Comparison of ENCODE assay signal across 1 cellular context in the genomic region with DNA sequence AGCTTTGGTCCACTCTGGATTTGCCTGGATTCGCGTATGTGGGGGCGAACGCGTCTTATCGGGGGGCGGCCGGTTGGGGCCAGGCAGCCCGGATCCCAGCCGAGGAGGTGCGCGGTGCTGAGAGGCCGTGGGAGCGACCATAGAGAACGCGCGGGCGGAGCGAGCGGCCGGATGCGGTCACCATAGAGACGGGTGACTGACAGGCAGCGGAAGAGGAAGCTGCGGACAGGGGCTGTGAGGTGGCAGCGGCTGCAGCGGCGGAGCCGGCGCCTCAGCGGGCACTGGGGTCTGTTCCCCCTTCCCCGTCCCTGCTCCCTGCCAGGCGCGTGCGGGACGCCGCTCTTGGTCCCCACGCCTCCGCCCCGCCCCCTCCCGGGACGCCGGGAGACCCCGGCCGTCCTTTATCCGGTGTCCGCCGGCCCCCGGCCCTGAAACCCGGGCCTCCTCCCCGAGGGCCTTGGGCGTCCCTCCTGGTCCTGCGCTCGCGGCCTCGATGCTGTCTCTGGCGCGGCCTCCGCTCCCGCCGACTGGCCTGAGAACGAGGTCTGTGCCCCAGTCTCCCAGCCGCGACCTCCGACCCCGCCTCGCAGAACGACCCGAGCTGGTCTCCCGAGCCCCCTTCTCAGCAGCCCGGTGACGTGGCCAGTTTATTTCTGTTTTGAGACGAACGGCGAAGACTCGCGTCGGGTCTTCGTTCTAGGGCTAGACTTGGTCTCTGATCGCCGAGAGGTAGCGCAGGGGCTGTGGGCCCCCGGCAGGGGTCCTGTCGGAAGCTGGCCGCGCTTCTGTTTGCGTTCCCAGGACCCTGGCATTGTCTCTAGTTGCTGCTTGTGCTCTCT.
TF ChIP-seq lines count a peak whose summit lies in the region.

A gene with protein sequence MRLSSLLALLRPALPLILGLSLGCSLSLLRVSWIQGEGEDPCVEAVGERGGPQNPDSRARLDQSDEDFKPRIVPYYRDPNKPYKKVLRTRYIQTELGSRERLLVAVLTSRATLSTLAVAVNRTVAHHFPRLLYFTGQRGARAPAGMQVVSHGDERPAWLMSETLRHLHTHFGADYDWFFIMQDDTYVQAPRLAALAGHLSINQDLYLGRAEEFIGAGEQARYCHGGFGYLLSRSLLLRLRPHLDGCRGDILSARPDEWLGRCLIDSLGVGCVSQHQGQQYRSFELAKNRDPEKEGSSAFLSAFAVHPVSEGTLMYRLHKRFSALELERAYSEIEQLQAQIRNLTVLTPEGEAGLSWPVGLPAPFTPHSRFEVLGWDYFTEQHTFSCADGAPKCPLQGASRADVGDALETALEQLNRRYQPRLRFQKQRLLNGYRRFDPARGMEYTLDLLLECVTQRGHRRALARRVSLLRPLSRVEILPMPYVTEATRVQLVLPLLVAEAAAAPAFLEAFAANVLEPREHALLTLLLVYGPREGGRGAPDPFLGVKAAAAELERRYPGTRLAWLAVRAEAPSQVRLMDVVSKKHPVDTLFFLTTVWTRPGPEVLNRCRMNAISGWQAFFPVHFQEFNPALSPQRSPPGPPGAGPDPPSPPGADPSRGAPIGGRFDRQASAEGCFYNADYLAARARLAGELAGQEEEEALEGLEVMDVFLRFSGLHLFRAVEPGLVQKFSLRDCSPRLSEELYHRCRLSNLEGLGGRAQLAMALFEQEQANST (plus strand): TSS at position 212 of the 839 bp plus-strand sequence. CDS start 1,529 bp downstream, outside the sequence.

TF ChIP-seq in GM12878, 131 proteins besides CTCF, POLR2A, EP300 and RAD21 (continued from another document):
- TF ChIP-seq, protein P1, sequence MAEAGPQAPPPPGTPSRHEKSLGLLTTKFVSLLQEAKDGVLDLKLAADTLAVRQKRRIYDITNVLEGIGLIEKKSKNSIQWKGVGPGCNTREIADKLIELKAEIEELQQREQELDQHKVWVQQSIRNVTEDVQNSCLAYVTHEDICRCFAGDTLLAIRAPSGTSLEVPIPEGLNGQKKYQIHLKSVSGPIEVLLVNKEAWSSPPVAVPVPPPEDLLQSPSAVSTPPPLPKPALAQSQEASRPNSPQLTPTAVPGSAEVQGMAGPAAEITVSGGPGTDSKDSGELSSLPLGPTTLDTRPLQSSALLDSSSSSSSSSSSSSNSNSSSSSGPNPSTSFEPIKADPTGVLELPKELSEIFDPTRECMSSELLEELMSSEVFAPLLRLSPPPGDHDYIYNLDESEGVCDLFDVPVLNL (IDR thresholded peaks at IDR 0.05; ENCODE audit: low read depth, low read length) = no peak
- TF ChIP-seq EGR1 (IDR thresholded peaks at IDR 0.05; ENCODE audit: borderline replicate concordance in 1 of 2, low read depth in 2 of 2, low read length in 2 of 2) (peak in 1 of 2 experiments; percentile 68; a peak in 1 of 3 replicates), YBX1 (IDR thresholded peaks at IDR 0.05) (no peak), KLF5 (IDR thresholded peaks at IDR 0.05; ENCODE audit: partially characterized antibody) (no peak), PAX5 (IDR thresholded peaks at IDR 0.05; ENCODE audit: borderline replicate concordance, low read depth, low read length) (0 out of 2 replicates have a peak, but pooled peaks have one; percentile 36), IKZF1 (conservative IDR thresholded peaks at IDR 0.05) (peak; percentile 82), LARP7 (IDR thresholded peaks at IDR 0.05) (peak; percentile 32; the same call in 1 of the 2 replicates), BACH1 (IDR thresholded peaks at IDR 0.05; ENCODE audit: borderline replicate concordance) (peak; percentile 68)
- TF ChIP-seq, protein P2, sequence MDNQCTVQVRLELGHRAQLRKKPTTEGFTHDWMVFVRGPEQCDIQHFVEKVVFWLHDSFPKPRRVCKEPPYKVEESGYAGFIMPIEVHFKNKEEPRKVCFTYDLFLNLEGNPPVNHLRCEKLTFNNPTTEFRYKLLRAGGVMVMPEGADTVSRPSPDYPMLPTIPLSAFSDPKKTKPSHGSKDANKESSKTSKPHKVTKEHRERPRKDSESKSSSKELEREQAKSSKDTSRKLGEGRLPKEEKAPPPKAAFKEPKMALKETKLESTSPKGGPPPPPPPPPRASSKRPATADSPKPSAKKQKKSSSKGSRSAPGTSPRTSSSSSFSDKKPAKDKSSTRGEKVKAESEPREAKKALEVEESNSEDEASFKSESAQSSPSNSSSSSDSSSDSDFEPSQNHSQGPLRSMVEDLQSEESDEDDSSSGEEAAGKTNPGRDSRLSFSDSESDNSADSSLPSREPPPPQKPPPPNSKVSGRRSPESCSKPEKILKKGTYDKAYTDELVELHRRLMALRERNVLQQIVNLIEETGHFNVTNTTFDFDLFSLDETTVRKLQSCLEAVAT (IDR thresholded peaks at IDR 0.05) = 0 out of 2 replicates have a peak, but pooled peaks have one; percentile 22
- TF ChIP-seq, protein P3, sequence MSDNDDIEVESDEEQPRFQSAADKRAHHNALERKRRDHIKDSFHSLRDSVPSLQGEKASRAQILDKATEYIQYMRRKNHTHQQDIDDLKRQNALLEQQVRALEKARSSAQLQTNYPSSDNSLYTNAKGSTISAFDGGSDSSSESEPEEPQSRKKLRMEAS (IDR thresholded peaks at IDR 0.05; ENCODE audit: low read depth, low read length) = peak; percentile 43
TF ChIP-seq in GM12878: peak in this region for 42.
